11 cellular contexts compared by ENCODE assay signal in the genomic region with DNA sequence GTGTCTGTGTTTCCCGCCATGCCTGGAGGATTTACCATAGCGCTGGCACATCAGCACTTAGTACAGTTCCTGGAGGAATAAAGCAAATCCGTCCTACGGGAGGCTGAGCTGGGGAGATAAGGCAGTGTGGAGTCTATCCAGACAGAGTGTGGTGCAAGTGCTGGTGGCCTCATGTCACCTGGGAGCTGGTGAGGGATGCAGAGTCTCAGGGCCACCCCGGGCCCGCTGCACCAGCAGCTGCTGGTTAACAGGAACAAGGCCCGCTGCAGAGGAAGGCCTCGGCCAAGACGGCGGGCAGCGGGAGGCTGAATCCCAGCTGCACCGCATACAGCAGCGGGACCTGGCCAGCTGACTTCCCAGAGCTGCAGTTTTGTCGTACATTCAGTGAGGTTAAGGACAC. TPM values are rescaled to one million over a fixed set of nuclear protein-coding genes. Genes with fewer than 3 reads are reported as not detected.
DNase-seq lines count a peak whose midpoint lies in the region; ATAC-seq and TF ChIP-seq lines count a peak whose summit lies in the region.
"Had no signal": no experiment of that assay in that cellular context is flagged by ENCODE, and none has a peak within 500 bp of the region (broad histone marks: within the 10 kb centered on the region; RNA-seq: fewer than 3 reads in every experiment).

No MANE protein-coding gene starts in this region.

- H3K4me2 ChIP-seq in trophoblast cell (ENCODE audit: low read length), result no peak overlapping the region

- H3K9ac ChIP-seq in trophoblast cell (ENCODE audit: low read length), result no peak overlapping the region

- H4K12ac ChIP-seq in trophoblast cell (ENCODE audit: low read depth, low read length), result no peak overlapping the region

- no peak overlapping the region for H3K23ac ChIP-seq in trophoblast cell (ENCODE audit: low read length)

- H2BK120ac ChIP-seq in trophoblast cell (ENCODE audit: insufficient read depth, low read length, poor library complexity), result no peak overlapping the region

- no peak overlapping the region for H4K91ac ChIP-seq in trophoblast cell (ENCODE audit: low read depth, low read length)

- TF ChIP-seq EP300 in ovary (IDR thresholded peaks at IDR 0.05), result no peak

- no peaks in the 10 kb centered on the region for H3K79me1 ChIP-seq in trophoblast cell (ENCODE audit: low read length)

- no peak overlapping the region for H3K14ac ChIP-seq in trophoblast cell (ENCODE audit: low read length)

- no peak overlapping the region for H2AFZ ChIP-seq in trophoblast cell (ENCODE audit: insufficient read depth, low read length, poor library complexity)

- no peak overlapping the region for H2BK12ac ChIP-seq in trophoblast cell (ENCODE audit: low read length)

- no peak overlapping the region for H2AK5ac ChIP-seq in trophoblast cell (ENCODE audit: low read length)

- no peak for TF ChIP-seq CTCF in fibroblast of villous mesenchyme (IDR thresholded peaks at IDR 0.05; ENCODE audit: insufficient read depth, low read depth, low read length)
- no peak for TF ChIP-seq CTCF in ovary (IDR thresholded peaks at IDR 0.05)

- no peak for ATAC-seq in HG03095 (IDR thresholded peaks at IDR 0.05; ENCODE audit: unreplicated experiment)
- ATAC-seq in GM19395 (IDR thresholded peaks at IDR 0.05; ENCODE audit: unreplicated experiment), result no peak

- no peaks in the 10 kb centered on the region for H3K9me3 ChIP-seq in ovary
- H3K9me3 ChIP-seq in trophoblast cell (ENCODE audit: insufficient read depth, low read depth, low read length), result no peaks in the 10 kb centered on the region
- H3K9me3 ChIP-seq: right lobe of liver had no signal

- no peaks in the 10 kb centered on the region for H3K79me2 ChIP-seq in trophoblast cell (ENCODE audit: control insufficient read depth, insufficient read depth, low read length, poor library complexity)

- WGBS in ovary, 3 donors, result 51 to 59% (median 54%) methylated on average over 13 to 14 of the region's 14 CpGs
- no CpG with 5 or more reads among the region's 14 CpGs for WGBS in trophoblast cell (ENCODE audit: extremely low coverage, insufficient coverage, insufficient read length)

- H3K18ac ChIP-seq in trophoblast cell (ENCODE audit: low read length), result no peak overlapping the region

- no peak for TF ChIP-seq POLR2A in ovary (IDR thresholded peaks at IDR 0.05)

- H2BK5ac ChIP-seq in trophoblast cell (ENCODE audit: low read depth, low read length, poor library complexity), result no peak overlapping the region

- H3K4ac ChIP-seq in trophoblast cell (ENCODE audit: low read depth, low read length), result no peak overlapping the region

- H3K27me3 ChIP-seq in ovary, result no peaks in the 10 kb centered on the region
- H3K27me3 ChIP-seq in trophoblast cell (ENCODE audit: insufficient read depth, low read length), result no peaks in the 10 kb centered on the region
- H3K27me3 ChIP-seq: right lobe of liver had no signal

- no peak overlapping the region for H3K27ac ChIP-seq in ovary
- H3K27ac ChIP-seq in trophoblast cell (ENCODE audit: low read depth, low read length), result no peak overlapping the region
- H3K27ac ChIP-seq: right lobe of liver had no signal

- H3K4me1 ChIP-seq in ovary (ENCODE audit: insufficient read depth) (peaks cover 18% of the 10 kb centered on the region), trophoblast cell (ENCODE audit: control insufficient read depth in 1 of 2, insufficient read depth in 2 of 2, low read length in 2 of 2) (no peaks in the 10 kb centered on the region)
- H3K4me1 ChIP-seq: right lobe of liver had no signal

- H3K4me3 ChIP-seq in fibroblast of villous mesenchyme (ENCODE audit: low read depth, low read length) (no peak overlapping the region), ovary (no peak overlapping the region), trophoblast cell (ENCODE audit: low read depth, low read length) (no peak overlapping the region)
- H3K4me3 ChIP-seq: lung, right lobe of liver had no signal

- no peak overlapping the region for H4K8ac ChIP-seq in trophoblast cell (ENCODE audit: low read depth, low read length)

- peak; percentile 39 for DNase-seq in ELF-1 (ENCODE audit: low read depth, low spot score)
- peak; percentile 86 for DNase-seq in SK-N-DZ (ENCODE audit: low spot score)
- peak; percentile 35 for DNase-seq in fibroblast of villous mesenchyme (ENCODE audit: low read depth)
- DNase-seq in ovary, result peak in 4 of 5 donors; percentile 47 to 62 (median 54)
- no peak for DNase-seq in trophoblast cell
- DNase-seq in NK-92 treated with Interleukin-12 subunit alpha and Interleukin-12 subunit beta, amount 100 ng/mL, for 24 hours (lab: John Stamatoyannopoulos, UW), result no peak
- DNase-seq: cortex of kidney had no signal

- no peaks in the 10 kb centered on the region for H3K36me3 ChIP-seq in ovary
- no peaks in the 10 kb centered on the region for H3K36me3 ChIP-seq in trophoblast cell (ENCODE audit: control insufficient read depth in 1 of 2, insufficient read depth in 2 of 2, low read length in 2 of 2)
- H3K36me3 ChIP-seq: right lobe of liver had no signal

- intact Hi-C loops in ovary (cut with DNase I), result loop anchor here in 3 of 4 donors (2.0 to 10.0 kb wide), 3 partner anchors 54 to 112 kb away; partner anchors contain the start of gene CDC42EP4 (in 2 of the 3)

RNA-seq across cellular contexts. Expression of gene CDC42EP4, which starts 57.3 kb away (rescaled TPM):
- polyA plus RNA-seq in SK-N-DZ (2014; cell fraction: cytosol; rRNA removed), result 54.4 and 60.4 TPM in 2 replicates
- 19.4 and 26.2 TPM in 2 replicates for polyA plus RNA-seq in SK-N-DZ (2014; cell fraction: nucleus; rRNA removed)
- total RNA-seq in fibroblast of villous mesenchyme (36.4 and 54.8 TPM in 2 replicates), ovary (100 to 1,000 TPM in 5 of 7 donors, 10 to 100 TPM in 2; 82.4 to 171 (median 120) TPM)
- 100 to 1,000 TPM in 1 of 2 donors, 10 to 100 TPM in 1; 59.0 to 106 TPM for polyA plus RNA-seq in ovary
- 31.8 and 33.8 TPM in 2 replicates for polyA plus RNA-seq in trophoblast cell (2013)

Comparison
In these comparisons a context has a peak if more than half of its experiments do, and no peak if none do; other contexts are left out.
1. DNase-seq: peak in ELF-1 (single experiment), SK-N-DZ (single experiment), fibroblast of villous mesenchyme (single experiment) and ovary (4 of 5); none in trophoblast cell (0 of 2) and NK-92 treated with Interleukin-12 subunit alpha and Interleukin-12 subunit beta, amount 100 ng/mL, for 24 hours (single experiment).